ENCODE assay signal across 8 cellular contexts in genomic region chr18:57621252-57621607, GRCh38. TPM values are rescaled to one million over a fixed set of nuclear protein-coding genes. Genes with fewer than 3 reads are reported as not detected.
DNase-seq lines count a peak whose midpoint lies in the region; ATAC-seq, FAIRE-seq and TF ChIP-seq lines count a peak whose summit lies in the region.

No MANE protein-coding gene starts in this region.

- H3K9me3 ChIP-seq in gastrocnemius medialis: no peaks in the 10 kb centered on the region

- H3K4me3 ChIP-seq in gastrocnemius medialis: peak overlapping the region; percentile 73 to 99 (median 91)

- FAIRE-seq in D721Med (lab: Jason Lieb, UNC): no peak

- peak overlapping the region; percentile 90 for H3K27ac ChIP-seq in C4-2B
- peak overlapping the region; percentile 88 to 99 (median 94) for H3K27ac ChIP-seq in gastrocnemius medialis

- ATAC-seq in GM19035 (IDR thresholded peaks at IDR 0.05; ENCODE audit: unreplicated experiment) (peak; percentile 21), HG03280 (IDR thresholded peaks at IDR 0.05; ENCODE audit: unreplicated experiment) (peak; percentile 20), left ventricle myocardium superior (peak; percentile 47), gastrocnemius medialis (peak; percentile 22 to 39)

- peak; percentile 9 for DNase-seq in activated gamma-delta T cell treated with anti-CD3 and anti-CD28 coated beads, Interleukin-2, amount 50 U/mL, for 16 hours (ENCODE audit: low read depth)
- DNase-seq in left ventricle myocardium superior (no peak), gastrocnemius medialis (peak in 1 of 2 donors; percentile 3), D721Med (ENCODE audit: insufficient read length, low spot score) (no peak), retina (no peak)

- intact Hi-C loops in left ventricle myocardium superior (cut with micrococcal nuclease): no loop called here
- intact Hi-C loops in gastrocnemius medialis (cut with DNase I; ENCODE audit: low total_unique reads): loop anchor here (1.0 to 10.0 kb wide), 6 partner anchors 9 to 694 kb away; partner anchors contain the start of genes ATP8B1, FECH and ONECUT2

- TF ChIP-seq POLR2A in gastrocnemius medialis (IDR thresholded peaks at IDR 0.05): no peak

- H3K27me3 ChIP-seq in gastrocnemius medialis: no peaks in the 10 kb centered on the region

- peaks cover 16 to 20% of the 10 kb centered on the region in 2 donors for H3K4me1 ChIP-seq in gastrocnemius medialis

- in situ Hi-C loops in gastrocnemius medialis (cut with MboI; ENCODE audit: low sequenced_read_pairs in 4 of 4): no loop called here

- peaks cover 0 to 13% of the 10 kb centered on the region in 2 donors for H3K36me3 ChIP-seq in gastrocnemius medialis

- TF ChIP-seq CTCF in C4-2B (conservative IDR thresholded peaks at IDR 0.05) (no peak), gastrocnemius medialis (IDR thresholded peaks at IDR 0.05 in 4 of 5, conservative IDR thresholded peaks at IDR 0.05 in 1 of 5) (no peak), D721Med (IDR thresholded peaks at IDR 0.05; ENCODE audit: insufficient read depth, missing control alignments) (no peak)

RNA-seq across cellular contexts. Expression of gene NARS1, which starts 0.4 kb away (rescaled TPM):
- total RNA-seq in left ventricle myocardium superior (107 TPM), gastrocnemius medialis (100 to 1,000 TPM in 3 of 4 donors, 10 to 100 TPM in 1; 93.1 to 205 (median 153) TPM)

RNA-seq across cellular contexts. Expression of gene FECH, which starts 34.7 kb away (rescaled TPM):
- total RNA-seq in left ventricle myocardium superior: 36.6 TPM
- total RNA-seq in gastrocnemius medialis: 10 to 100 TPM; 60.8 to 78.4 (median 70.2) TPM
